1 cellular context compared by ENCODE assay signal in genomic region chr3:46540550-46540949, GRCh38.
TF ChIP-seq lines count a peak whose summit lies in the region.

No MANE protein-coding gene starts in this region.

TF ChIP-seq in WTC11, 78 proteins besides CTCF, POLR2A, EP300 and RAD21 (continued from another document):
- TF ChIP-seq, protein P1, sequence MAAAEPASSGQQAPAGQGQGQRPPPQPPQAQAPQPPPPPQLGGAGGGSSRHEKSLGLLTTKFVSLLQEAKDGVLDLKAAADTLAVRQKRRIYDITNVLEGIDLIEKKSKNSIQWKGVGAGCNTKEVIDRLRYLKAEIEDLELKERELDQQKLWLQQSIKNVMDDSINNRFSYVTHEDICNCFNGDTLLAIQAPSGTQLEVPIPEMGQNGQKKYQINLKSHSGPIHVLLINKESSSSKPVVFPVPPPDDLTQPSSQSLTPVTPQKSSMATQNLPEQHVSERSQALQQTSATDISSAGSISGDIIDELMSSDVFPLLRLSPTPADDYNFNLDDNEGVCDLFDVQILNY (CRISPR knock-in tag; IDR thresholded peaks at IDR 0.05), result no peak
- TF ChIP-seq ZNF281 (CRISPR knock-in tag; IDR thresholded peaks at IDR 0.05) (no peak), EMX1 (CRISPR knock-in tag; IDR thresholded peaks at IDR 0.05) (no peak)
